13 cellular contexts compared by ENCODE assay signal in the genomic region with DNA sequence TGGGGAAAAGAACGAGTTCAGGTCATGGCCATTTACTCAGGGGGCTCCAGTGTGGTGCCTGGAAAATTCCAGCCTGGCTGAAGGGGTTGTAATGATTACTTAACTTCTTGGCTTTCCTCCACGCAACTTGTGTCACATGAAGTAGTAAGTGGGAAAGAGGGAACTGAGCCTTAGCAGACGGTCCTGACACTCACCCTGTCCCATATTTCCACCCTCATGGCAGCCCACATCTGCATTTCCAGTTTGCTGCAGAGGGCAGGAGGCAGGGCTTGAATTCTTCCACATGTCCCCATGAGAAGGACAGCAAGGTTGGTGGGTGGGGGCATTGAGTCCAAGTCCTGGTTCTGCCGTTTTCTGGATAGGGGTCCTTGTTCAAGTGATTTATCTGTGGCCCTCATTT. TPM values are rescaled to one million over a fixed set of nuclear protein-coding genes. Genes with fewer than 3 reads are reported as not detected.
DNase-seq lines count a peak whose midpoint lies in the region; ATAC-seq and TF ChIP-seq lines count a peak whose summit lies in the region.
"Had no signal": no experiment of that assay in that cellular context is flagged by ENCODE, and none has a peak within 500 bp of the region (broad histone marks: within the 10 kb centered on the region; RNA-seq: fewer than 3 reads in every experiment).

No MANE protein-coding gene starts in this region.

- TF ChIP-seq EP300 in SK-N-SH (IDR thresholded peaks at IDR 0.05; ENCODE audit: borderline replicate concordance in 1 of 2, low read depth in 1 of 2, low read length in 1 of 2): no peak

- POLR2A ChIA-PET in SK-N-SH (lab: Yijun Ruan, JAX): interaction anchor here (0.5 kb wide), 1 partner anchor 10 kb away, joined by 4 read pairs; no protein-coding TSS in a partner anchor

- no peaks in the 10 kb centered on the region for H4K20me1 ChIP-seq in SK-N-SH (ENCODE audit: insufficient read depth)

- H3K4me1 ChIP-seq in mucosa of descending colon (ENCODE audit: low read depth): no peaks in the 10 kb centered on the region
- H3K4me1 ChIP-seq in tibial artery: peaks cover 0 to 23% (median 19%) of the 10 kb centered on the region in 4 donors
- no peaks in the 10 kb centered on the region for H3K4me1 ChIP-seq in SK-N-SH (ENCODE audit: control insufficient read depth in 1 of 2, insufficient read depth in 2 of 2, low read depth in 1 of 2, low read length in 1 of 2)

- H3K9me2 ChIP-seq in SK-N-SH: no peaks in the 10 kb centered on the region

- no peaks in the 10 kb centered on the region for H3K36me3 ChIP-seq in mucosa of descending colon (ENCODE audit: low read depth)
- no peaks in the 10 kb centered on the region for H3K36me3 ChIP-seq in tibial artery
- H3K36me3 ChIP-seq in SK-N-SH (replicated peaks in 1 of 2; ENCODE audit: control insufficient read depth in 1 of 2, insufficient read depth in 2 of 2, low read length in 1 of 2): no peaks in the 10 kb centered on the region

- peak; percentile 20 for DNase-seq in fibroblast of peridontal ligament (ENCODE audit: extremely low read depth)
- DNase-seq in mucosa of descending colon: peak in 1 of 3 donors; percentile 46
- DNase-seq in tibial artery: peak; percentile 68 to 77
- no peak for DNase-seq in amniotic stem cell (lab: John Stamatoyannopoulos, UW)
- no peak for DNase-seq in SK-N-SH
- no peak for DNase-seq in HuH-7.5 (ENCODE audit: low spot score)
- DNase-seq: activated T-cell treated with anti-CD3 and anti-CD28 coated beads, Interleukin-2, amount 50 U/mL, for 48 hours; DND-41; NCI-H226 had no signal

- no peak overlapping the region for H2AFZ ChIP-seq in SK-N-SH (ENCODE audit: low read depth)

- no peak for TF ChIP-seq CTCF in VCaP (conservative IDR thresholded peaks at IDR 0.05)
- no peak for TF ChIP-seq CTCF in mucosa of descending colon (IDR thresholded peaks at IDR 0.05)
- no peak for TF ChIP-seq CTCF in tibial artery (IDR thresholded peaks at IDR 0.05)
- no peak for TF ChIP-seq CTCF in SK-N-SH (IDR thresholded peaks at IDR 0.05)

- no peaks in the 10 kb centered on the region for H3K27me3 ChIP-seq in tibial artery
- H3K27me3 ChIP-seq in SK-N-SH (ENCODE audit: insufficient read depth): no peaks in the 10 kb centered on the region

- H3K4me3 ChIP-seq in mucosa of descending colon (no peak overlapping the region), tibial artery (no peak overlapping the region), SK-N-SH (ENCODE audit: low read depth in 2 of 2, low read length in 1 of 2) (no peak overlapping the region)

- intact Hi-C loops in mucosa of descending colon (cut with DNase I, micrococcal nuclease) (no loop called here), tibial artery (cut with DNase I; ENCODE audit: low total_unique reads) (no loop called here)

- H3K79me2 ChIP-seq in SK-N-SH (ENCODE audit: insufficient read depth): no peaks in the 10 kb centered on the region

- no peak overlapping the region for H3K4me2 ChIP-seq in SK-N-SH

- no peaks in the 10 kb centered on the region for H3F3A ChIP-seq in SK-N-SH (replicated peaks; ENCODE audit: insufficient read depth)

- CTCF ChIA-PET in SK-N-SH (lab: Yijun Ruan, JAX): no interaction called here

- H3K9ac ChIP-seq in SK-N-SH: no peak overlapping the region

- peak overlapping the region; percentile 49; the same call in 1 of the 2 replicates for H3K27ac ChIP-seq in VCaP
- H3K27ac ChIP-seq in tibial artery: peak overlapping the region; percentile 67 to 70
- H3K27ac ChIP-seq in SK-N-SH (ENCODE audit: low read depth in 2 of 2, low read length in 1 of 2): no peak overlapping the region

- WGBS in SK-N-SH (ENCODE audit: low lambda C conversion rate): 41% methylated on average over 4 of the region's 4 CpGs

- no peaks in the 10 kb centered on the region for H3K9me3 ChIP-seq in mucosa of descending colon
- H3K9me3 ChIP-seq in tibial artery: no peaks in the 10 kb centered on the region
- H3K9me3 ChIP-seq in SK-N-SH: no peaks in the 10 kb centered on the region

- TF ChIP-seq RAD21 in SK-N-SH (IDR thresholded peaks at IDR 0.05; ENCODE audit: low read length): no peak

- ATAC-seq in mucosa of descending colon (peak; percentile 55), GM21423 (IDR thresholded peaks at IDR 0.05; ENCODE audit: unreplicated experiment) (no peak)

TF ChIP-seq in SK-N-SH, 30 proteins besides CTCF, POLR2A, EP300 and RAD21:
- TF ChIP-seq, protein P1, sequence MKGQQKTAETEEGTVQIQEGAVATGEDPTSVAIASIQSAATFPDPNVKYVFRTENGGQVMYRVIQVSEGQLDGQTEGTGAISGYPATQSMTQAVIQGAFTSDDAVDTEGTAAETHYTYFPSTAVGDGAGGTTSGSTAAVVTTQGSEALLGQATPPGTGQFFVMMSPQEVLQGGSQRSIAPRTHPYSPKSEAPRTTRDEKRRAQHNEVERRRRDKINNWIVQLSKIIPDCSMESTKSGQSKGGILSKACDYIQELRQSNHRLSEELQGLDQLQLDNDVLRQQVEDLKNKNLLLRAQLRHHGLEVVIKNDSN (IDR thresholded peaks at IDR 0.05; ENCODE audit: borderline replicate concordance, low read depth): no peak
- no peak for TF ChIP-seq JUND (IDR thresholded peaks at IDR 0.05)
- no peak for TF ChIP-seq NRF1 (IDR thresholded peaks at IDR 0.05; ENCODE audit: low read depth, low read length)
- TF ChIP-seq SMC3 (IDR thresholded peaks at IDR 0.05; ENCODE audit: low read depth, low read length): no peak
- TF ChIP-seq, protein P2, sequence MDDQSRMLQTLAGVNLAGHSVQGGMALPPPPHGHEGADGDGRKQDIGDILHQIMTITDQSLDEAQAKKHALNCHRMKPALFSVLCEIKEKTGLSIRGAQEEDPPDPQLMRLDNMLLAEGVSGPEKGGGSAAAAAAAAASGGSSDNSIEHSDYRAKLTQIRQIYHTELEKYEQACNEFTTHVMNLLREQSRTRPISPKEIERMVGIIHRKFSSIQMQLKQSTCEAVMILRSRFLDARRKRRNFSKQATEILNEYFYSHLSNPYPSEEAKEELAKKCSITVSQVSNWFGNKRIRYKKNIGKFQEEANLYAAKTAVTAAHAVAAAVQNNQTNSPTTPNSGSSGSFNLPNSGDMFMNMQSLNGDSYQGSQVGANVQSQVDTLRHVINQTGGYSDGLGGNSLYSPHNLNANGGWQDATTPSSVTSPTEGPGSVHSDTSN (IDR thresholded peaks at IDR 0.05): no peak
- TF ChIP-seq ELF1 (IDR thresholded peaks at IDR 0.05): no peak
- TF ChIP-seq, protein P3, sequence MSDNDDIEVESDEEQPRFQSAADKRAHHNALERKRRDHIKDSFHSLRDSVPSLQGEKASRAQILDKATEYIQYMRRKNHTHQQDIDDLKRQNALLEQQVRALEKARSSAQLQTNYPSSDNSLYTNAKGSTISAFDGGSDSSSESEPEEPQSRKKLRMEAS (IDR thresholded peaks at IDR 0.05; ENCODE audit: low read depth): no peak
- TF ChIP-seq, protein P4, sequence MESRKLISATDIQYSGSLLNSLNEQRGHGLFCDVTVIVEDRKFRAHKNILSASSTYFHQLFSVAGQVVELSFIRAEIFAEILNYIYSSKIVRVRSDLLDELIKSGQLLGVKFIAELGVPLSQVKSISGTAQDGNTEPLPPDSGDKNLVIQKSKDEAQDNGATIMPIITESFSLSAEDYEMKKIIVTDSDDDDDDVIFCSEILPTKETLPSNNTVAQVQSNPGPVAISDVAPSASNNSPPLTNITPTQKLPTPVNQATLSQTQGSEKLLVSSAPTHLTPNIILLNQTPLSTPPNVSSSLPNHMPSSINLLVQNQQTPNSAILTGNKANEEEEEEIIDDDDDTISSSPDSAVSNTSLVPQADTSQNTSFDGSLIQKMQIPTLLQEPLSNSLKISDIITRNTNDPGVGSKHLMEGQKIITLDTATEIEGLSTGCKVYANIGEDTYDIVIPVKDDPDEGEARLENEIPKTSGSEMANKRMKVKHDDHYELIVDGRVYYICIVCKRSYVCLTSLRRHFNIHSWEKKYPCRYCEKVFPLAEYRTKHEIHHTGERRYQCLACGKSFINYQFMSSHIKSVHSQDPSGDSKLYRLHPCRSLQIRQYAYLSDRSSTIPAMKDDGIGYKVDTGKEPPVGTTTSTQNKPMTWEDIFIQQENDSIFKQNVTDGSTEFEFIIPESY (IDR thresholded peaks at IDR 0.05; ENCODE audit: borderline replicate concordance, low read depth): no peak
- TF ChIP-seq YY1 (IDR thresholded peaks at IDR 0.05; ENCODE audit: low read depth): no peak
- TF ChIP-seq NFIC (IDR thresholded peaks at IDR 0.05; ENCODE audit: borderline replicate concordance): no peak
- TF ChIP-seq, protein P5, sequence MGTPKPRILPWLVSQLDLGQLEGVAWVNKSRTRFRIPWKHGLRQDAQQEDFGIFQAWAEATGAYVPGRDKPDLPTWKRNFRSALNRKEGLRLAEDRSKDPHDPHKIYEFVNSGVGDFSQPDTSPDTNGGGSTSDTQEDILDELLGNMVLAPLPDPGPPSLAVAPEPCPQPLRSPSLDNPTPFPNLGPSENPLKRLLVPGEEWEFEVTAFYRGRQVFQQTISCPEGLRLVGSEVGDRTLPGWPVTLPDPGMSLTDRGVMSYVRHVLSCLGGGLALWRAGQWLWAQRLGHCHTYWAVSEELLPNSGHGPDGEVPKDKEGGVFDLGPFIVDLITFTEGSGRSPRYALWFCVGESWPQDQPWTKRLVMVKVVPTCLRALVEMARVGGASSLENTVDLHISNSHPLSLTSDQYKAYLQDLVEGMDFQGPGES (IDR thresholded peaks at IDR 0.05; ENCODE audit: low read depth, low read length): no peak
- no peak for TF ChIP-seq GATA2 (CRISPR knock-in tag; IDR thresholded peaks at IDR 0.05)

RNA-seq across cellular contexts. Expression of a gene that starts 7.8 kb away (rescaled TPM):
- not detected for total RNA-seq in mucosa of descending colon
- not detected in 2 replicates for polyA plus RNA-seq in SK-N-SH (2012; rRNA removed)
- not detected in 2 replicates for polyA plus RNA-seq in SK-N-SH (2012; cell fraction: cytosol; rRNA removed)
- polyA plus RNA-seq in SK-N-SH (2012; cell fraction: nucleus; rRNA removed): not detected in 2 replicates
- total RNA-seq: progenitor cell of endocrine pancreas had no signal

RNA-seq across cellular contexts. Expression of a gene that starts 25.4 kb away (rescaled TPM):
- total RNA-seq in mucosa of descending colon: 10 to 100 TPM in 2 of 3 donors, 1 to 10 TPM in 1; 5.9 to 18.6 (median 12.5) TPM
- 4.4 and 8.0 TPM in 2 replicates for polyA plus RNA-seq in SK-N-SH (2012; rRNA removed)
- polyA plus RNA-seq in SK-N-SH (2012; cell fraction: cytosol; rRNA removed): 3.5 and 3.8 TPM in 2 replicates
- 29.3 and 36.3 TPM in 2 replicates for polyA plus RNA-seq in SK-N-SH (2012; cell fraction: nucleus; rRNA removed)

RNA-seq across cellular contexts. Expression of a gene that starts 27.2 kb away (rescaled TPM):
- 1 to 10 TPM; 3.4 to 6.9 (median 4.3) TPM for total RNA-seq in mucosa of descending colon
- polyA plus RNA-seq in SK-N-SH (2012; rRNA removed): 3.3 and 3.8 TPM in 2 replicates
- polyA plus RNA-seq in SK-N-SH (2012; cell fraction: cytosol; rRNA removed): 2.9 and 3.6 TPM in 2 replicates
- 3.5 and 3.9 TPM in 2 replicates for polyA plus RNA-seq in SK-N-SH (2012; cell fraction: nucleus; rRNA removed)
- polyA plus RNA-seq: IgD-negative memory B cell had no signal

Comparison
In these comparisons a context has a peak if more than half of its experiments do, and no peak if none do; other contexts are left out.
1. H3K27ac ChIP-seq: peak in VCaP (single experiment) and tibial artery (2 of 2); none in SK-N-SH (0 of 2).
2. DNase-seq: peak in fibroblast of peridontal ligament (single experiment) and tibial artery (2 of 2); none in amniotic stem cell (single experiment), SK-N-SH (single experiment) and HuH-7.5 (single experiment).